Comparison of ENCODE assay signal across 29 cellular contexts in the genomic region with DNA sequence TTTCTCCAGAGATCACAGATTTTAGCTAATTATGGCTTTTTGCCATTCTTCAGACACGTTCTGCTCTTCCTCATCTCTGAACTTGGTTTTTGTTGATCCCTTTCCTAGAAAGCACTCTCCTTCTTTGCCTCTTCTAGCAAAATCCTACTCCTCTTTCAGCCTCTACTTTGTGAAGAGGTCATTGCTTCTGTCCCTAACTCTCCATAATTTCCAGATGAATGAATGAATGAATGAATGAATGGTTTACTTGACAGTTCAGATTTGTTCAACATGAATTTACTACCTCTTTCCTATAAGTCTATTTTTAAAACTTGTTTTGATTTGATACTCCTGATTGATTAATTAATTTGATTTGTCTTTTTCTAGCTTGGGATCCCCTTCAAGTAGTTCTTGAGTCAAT.
"Had no signal": no experiment of that assay in that cellular context is flagged by ENCODE, and none has a peak within 500 bp of the region (broad histone marks: within the 10 kb centered on the region; RNA-seq: fewer than 3 reads in every experiment).

No MANE protein-coding gene starts in this region.

- H3K27ac ChIP-seq: ascending aorta, breast epithelium, cardiac muscle cell, colonic mucosa, WERI-Rb-1 had no signal

- H3K4me3 Mint-ChIP-seq: activated B cell treated with CpG ODN at 0.5 μM for 24 hours; activated CD8-positive, alpha-beta T cell treated with anti-CD3 and anti-CD28 coated beads for 36 hours; activated naive CD8-positive, alpha-beta T cell; activated T-cell treated with anti-CD3 and anti-CD28 coated beads, Interleukin-2, amount 50 U/mL, for 4 hours; activated T-helper 17 cell treated with anti-CD3 and anti-CD28 coated beads, Interleukin-2, amount 50 U/mL, for 72 hours; brain; endodermal cell; T-helper 17 cell; T-helper 2 cell treated with Interferon-gamma antibody and Interleukin-4, amounts not matched to agents 5 μg/mL and 100 μg/mL, for 36 hours had no signal

- H3K9me3 Mint-ChIP-seq: activated B cell treated with CpG ODN at 0.5 μM for 24 hours; activated CD8-positive, alpha-beta T cell treated with anti-CD3 and anti-CD28 coated beads for 36 hours; activated T-cell treated with anti-CD3 and anti-CD28 coated beads, Interleukin-2, amount 50 U/mL, for 4 hours; activated T-helper 17 cell treated with anti-CD3 and anti-CD28 coated beads, Interleukin-2, amount 50 U/mL, for 72 hours; brain; endodermal cell; T-helper 2 cell treated with Interferon-gamma antibody and Interleukin-4, amounts not matched to agents 5 μg/mL and 100 μg/mL, for 36 hours had no signal

- H3K27ac Mint-ChIP-seq: activated B cell treated with CpG ODN at 0.5 μM for 24 hours; activated CD8-positive, alpha-beta T cell treated with anti-CD3 and anti-CD28 coated beads for 36 hours; activated naive CD8-positive, alpha-beta T cell; activated T-helper 17 cell treated with anti-CD3 and anti-CD28 coated beads, Interleukin-2, amount 50 U/mL, for 72 hours; brain; endodermal cell; T-helper 17 cell; T-helper 2 cell treated with Interferon-gamma antibody and Interleukin-4, amounts not matched to agents 5 μg/mL and 100 μg/mL, for 36 hours had no signal

- H3K27me3 Mint-ChIP-seq: activated B cell treated with CpG ODN at 0.5 μM for 24 hours; activated CD8-positive, alpha-beta T cell treated with anti-CD3 and anti-CD28 coated beads for 36 hours; activated T-helper 17 cell treated with anti-CD3 and anti-CD28 coated beads, Interleukin-2, amount 50 U/mL, for 72 hours had no signal

- H3K4me3 ChIP-seq: cardiac muscle cell, colonic mucosa had no signal

- DNase-seq: activated B cell treated with CpG ODN at 0.5 μM for 24 hours; activated CD4-positive, alpha-beta T cell treated with anti-CD3 and anti-CD28 coated beads for 48 hours; activated CD4-positive, alpha-beta T cell treated with anti-CD3 and anti-CD28 coated beads, Interleukin-2, amount 50 U/mL, for 1 hour; activated CD4-positive, alpha-beta T cell treated with anti-CD3 and anti-CD28 coated beads, Interleukin-2, amount 50 U/mL, for 48 hours; activated CD8-positive, alpha-beta memory T cell treated with anti-CD3 and anti-CD28 coated beads for 24 hours; activated CD8-positive, alpha-beta T cell treated with anti-CD3 and anti-CD28 coated beads for 36 hours; activated effector memory CD4-positive, alpha-beta T cell treated with Interleukin-2 at 50 U/mL for 16 hours; activated gamma-delta T cell treated with Interleukin-2 at 50 U/mL for 16 hours; activated naive CD4-positive, alpha-beta T cell treated with anti-CD3 and anti-CD28 coated beads, Interleukin-2, amount 50 U/mL, for 16 hours; activated naive CD4-positive, alpha-beta T cell treated with Interleukin-2 at 50 U/mL for 16 hours; activated T-cell treated with anti-CD3 and anti-CD28 coated beads, Interleukin-2, amount 50 U/mL, for 4 hours; central memory CD4-positive, alpha-beta T cell; cerebellar nuclear complex; dorsolateral prefrontal cortex; effector memory CD4-positive, alpha-beta T cell; endodermal cell; T-helper 1 cell; T-helper 17 cell; WERI-Rb-1 had no signal

- FAIRE-seq: frontal cortex had no signal

- H3K36me3 ChIP-seq: ascending aorta, breast epithelium, cardiac muscle cell, colonic mucosa, WERI-Rb-1 had no signal

- ATAC-seq: activated CD4-positive, CD25-positive, alpha-beta regulatory T cell treated with anti-CD3 and anti-CD28 coated beads, Interleukin-2, amount 50 U/mL, for 24 hours; activated CD8-positive, alpha-beta T cell treated with anti-CD3 and anti-CD28 coated beads for 36 hours; activated T-cell treated with anti-CD3 and anti-CD28 coated beads, Interleukin-2, amount 50 U/mL, for 4 hours; activated T-helper 17 cell treated with anti-CD3 and anti-CD28 coated beads, Interleukin-2, amount 50 U/mL, for 72 hours; T-helper 17 cell had no signal

- H3K9me3 ChIP-seq: ascending aorta, breast epithelium, colonic mucosa had no signal

- H3K36me3 Mint-ChIP-seq: activated naive CD8-positive, alpha-beta T cell; brain had no signal

- H3K4me1 ChIP-seq: ascending aorta had no signal

- H3K4me1 Mint-ChIP-seq: activated T-helper 17 cell treated with anti-CD3 and anti-CD28 coated beads, Interleukin-2, amount 50 U/mL, for 72 hours had no signal

- H3K27me3 ChIP-seq: ascending aorta, breast epithelium, cardiac muscle cell, colonic mucosa, dorsolateral prefrontal cortex had no signal
